Comparison of ENCODE assay signal across 1 cellular context in the genomic region with DNA sequence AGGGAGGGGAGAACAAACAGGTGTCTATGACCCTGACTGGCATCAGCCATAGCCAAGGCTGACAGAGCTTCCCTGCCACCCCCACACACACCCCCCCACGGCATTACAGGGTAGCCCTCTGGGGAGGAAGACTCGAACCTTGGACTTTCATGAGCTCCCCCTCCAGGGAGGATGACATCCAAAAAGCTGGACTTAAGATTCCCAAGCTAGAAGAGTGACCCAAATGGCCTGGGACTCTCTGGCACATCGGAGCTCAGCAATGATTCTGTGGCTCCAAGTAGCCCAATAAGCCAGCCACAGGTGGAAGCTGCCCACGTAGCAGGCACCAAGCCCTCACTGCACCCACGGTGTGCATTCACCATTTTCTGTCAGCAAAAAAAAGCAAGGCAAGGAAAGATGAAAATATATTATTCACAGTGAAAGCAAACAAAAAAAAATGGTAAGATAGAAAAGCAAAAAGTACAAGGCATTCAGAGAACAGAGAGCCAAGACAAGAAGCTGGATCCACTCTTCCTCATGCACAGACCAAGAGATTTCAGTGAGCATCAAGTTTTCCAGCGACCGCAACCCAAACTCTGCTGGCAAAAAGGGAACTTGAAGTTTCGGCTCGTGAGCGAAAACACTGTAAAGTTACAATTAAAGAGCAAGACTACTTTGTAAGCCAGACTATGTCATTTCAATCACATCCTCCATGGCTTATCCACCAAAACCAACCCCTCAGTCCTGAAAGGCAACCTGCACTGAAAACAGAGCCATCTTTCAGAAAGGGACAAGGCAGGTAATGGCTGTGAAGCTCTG.
TF ChIP-seq lines count a peak whose summit lies in the region.

No MANE protein-coding gene starts in this region.

TF ChIP-seq in GM23338, 12 proteins besides CTCF, POLR2A, EP300 and RAD21:
- no peak for TF ChIP-seq STAT1 (IDR thresholded peaks at IDR 0.05; ENCODE audit: unreplicated experiment)
- TF ChIP-seq, protein P1, sequence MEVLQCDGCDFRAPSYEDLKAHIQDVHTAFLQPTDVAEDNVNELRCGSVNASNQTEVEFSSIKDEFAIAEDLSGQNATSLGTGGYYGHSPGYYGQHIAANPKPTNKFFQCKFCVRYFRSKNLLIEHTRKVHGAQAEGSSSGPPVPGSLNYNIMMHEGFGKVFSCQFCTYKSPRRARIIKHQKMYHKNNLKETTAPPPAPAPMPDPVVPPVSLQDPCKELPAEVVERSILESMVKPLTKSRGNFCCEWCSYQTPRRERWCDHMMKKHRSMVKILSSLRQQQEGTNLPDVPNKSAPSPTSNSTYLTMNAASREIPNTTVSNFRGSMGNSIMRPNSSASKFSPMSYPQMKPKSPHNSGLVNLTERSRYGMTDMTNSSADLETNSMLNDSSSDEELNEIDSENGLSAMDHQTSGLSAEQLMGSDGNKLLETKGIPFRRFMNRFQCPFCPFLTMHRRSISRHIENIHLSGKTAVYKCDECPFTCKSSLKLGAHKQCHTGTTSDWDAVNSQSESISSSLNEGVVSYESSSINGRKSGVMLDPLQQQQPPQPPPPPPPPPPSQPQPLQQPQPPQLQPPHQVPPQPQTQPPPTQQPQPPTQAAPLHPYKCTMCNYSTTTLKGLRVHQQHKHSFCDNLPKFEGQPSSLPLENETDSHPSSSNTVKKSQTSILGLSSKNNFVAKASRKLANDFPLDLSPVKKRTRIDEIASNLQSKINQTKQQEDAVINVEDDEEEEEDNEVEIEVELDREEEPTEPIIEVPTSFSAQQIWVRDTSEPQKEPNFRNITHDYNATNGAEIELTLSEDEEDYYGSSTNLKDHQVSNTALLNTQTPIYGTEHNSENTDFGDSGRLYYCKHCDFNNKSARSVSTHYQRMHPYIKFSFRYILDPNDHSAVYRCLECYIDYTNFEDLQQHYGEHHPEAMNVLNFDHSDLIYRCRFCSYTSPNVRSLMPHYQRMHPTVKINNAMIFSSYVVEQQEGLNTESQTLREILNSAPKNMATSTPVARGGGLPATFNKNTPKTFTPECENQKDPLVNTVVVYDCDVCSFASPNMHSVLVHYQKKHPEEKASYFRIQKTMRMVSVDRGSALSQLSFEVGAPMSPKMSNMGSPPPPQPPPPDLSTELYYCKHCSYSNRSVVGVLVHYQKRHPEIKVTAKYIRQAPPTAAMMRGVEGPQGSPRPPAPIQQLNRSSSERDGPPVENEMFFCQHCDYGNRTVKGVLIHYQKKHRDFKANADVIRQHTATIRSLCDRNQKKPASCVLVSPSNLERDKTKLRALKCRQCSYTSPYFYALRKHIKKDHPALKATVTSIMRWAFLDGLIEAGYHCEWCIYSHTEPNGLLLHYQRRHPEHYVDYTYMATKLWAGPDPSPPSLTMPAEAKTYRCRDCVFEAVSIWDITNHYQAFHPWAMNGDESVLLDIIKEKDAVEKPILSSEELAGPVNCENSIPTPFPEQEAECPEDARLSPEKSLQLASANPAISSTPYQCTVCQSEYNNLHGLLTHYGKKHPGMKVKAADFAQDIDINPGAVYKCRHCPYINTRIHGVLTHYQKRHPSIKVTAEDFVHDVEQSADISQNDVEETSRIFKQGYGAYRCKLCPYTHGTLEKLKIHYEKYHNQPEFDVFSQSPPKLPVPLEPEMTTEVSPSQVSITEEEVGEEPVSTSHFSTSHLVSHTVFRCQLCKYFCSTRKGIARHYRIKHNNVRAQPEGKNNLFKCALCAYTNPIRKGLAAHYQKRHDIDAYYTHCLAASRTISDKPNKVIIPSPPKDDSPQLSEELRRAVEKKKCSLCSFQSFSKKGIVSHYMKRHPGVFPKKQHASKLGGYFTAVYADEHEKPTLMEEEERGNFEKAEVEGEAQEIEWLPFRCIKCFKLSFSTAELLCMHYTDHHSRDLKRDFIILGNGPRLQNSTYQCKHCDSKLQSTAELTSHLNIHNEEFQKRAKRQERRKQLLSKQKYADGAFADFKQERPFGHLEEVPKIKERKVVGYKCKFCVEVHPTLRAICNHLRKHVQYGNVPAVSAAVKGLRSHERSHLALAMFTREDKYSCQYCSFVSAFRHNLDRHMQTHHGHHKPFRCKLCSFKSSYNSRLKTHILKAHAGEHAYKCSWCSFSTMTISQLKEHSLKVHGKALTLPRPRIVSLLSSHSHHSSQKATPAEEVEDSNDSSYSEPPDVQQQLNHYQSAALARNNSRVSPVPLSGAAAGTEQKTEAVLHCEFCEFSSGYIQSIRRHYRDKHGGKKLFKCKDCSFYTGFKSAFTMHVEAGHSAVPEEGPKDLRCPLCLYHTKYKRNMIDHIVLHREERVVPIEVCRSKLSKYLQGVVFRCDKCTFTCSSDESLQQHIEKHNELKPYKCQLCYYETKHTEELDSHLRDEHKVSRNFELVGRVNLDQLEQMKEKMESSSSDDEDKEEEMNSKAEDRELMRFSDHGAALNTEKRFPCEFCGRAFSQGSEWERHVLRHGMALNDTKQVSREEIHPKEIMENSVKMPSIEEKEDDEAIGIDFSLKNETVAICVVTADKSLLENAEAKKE (CRISPR knock-in tag; IDR thresholded peaks at IDR 0.05): no peak
- no peak for TF ChIP-seq ZNF114 (CRISPR knock-in tag; IDR thresholded peaks at IDR 0.05)
- no peak for TF ChIP-seq POLR2AphosphoS5 (IDR thresholded peaks at IDR 0.05; ENCODE audit: low read depth)
- TF ChIP-seq, protein P2, sequence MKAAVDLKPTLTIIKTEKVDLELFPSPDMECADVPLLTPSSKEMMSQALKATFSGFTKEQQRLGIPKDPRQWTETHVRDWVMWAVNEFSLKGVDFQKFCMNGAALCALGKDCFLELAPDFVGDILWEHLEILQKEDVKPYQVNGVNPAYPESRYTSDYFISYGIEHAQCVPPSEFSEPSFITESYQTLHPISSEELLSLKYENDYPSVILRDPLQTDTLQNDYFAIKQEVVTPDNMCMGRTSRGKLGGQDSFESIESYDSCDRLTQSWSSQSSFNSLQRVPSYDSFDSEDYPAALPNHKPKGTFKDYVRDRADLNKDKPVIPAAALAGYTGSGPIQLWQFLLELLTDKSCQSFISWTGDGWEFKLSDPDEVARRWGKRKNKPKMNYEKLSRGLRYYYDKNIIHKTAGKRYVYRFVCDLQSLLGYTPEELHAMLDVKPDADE (IDR thresholded peaks at IDR 0.05): no peak
- TF ChIP-seq JUNB (IDR thresholded peaks at IDR 0.05; ENCODE audit: unreplicated experiment): no peak
- TF ChIP-seq EZH2 (IDR thresholded peaks at IDR 0.05; ENCODE audit: low read depth, unreplicated experiment): no peak
- TF ChIP-seq ZNF331 (CRISPR knock-in tag; IDR thresholded peaks at IDR 0.05; ENCODE audit: low read depth): no peak
- no peak for TF ChIP-seq EZH2phosphoT487 (IDR thresholded peaks at IDR 0.05; ENCODE audit: unreplicated experiment)
- no peak for TF ChIP-seq CREB1 (CRISPR knock-in tag; IDR thresholded peaks at IDR 0.05; ENCODE audit: low read depth)
- TF ChIP-seq NANOG (IDR thresholded peaks at IDR 0.05; ENCODE audit: borderline replicate concordance): no peak
- TF ChIP-seq, protein P3, sequence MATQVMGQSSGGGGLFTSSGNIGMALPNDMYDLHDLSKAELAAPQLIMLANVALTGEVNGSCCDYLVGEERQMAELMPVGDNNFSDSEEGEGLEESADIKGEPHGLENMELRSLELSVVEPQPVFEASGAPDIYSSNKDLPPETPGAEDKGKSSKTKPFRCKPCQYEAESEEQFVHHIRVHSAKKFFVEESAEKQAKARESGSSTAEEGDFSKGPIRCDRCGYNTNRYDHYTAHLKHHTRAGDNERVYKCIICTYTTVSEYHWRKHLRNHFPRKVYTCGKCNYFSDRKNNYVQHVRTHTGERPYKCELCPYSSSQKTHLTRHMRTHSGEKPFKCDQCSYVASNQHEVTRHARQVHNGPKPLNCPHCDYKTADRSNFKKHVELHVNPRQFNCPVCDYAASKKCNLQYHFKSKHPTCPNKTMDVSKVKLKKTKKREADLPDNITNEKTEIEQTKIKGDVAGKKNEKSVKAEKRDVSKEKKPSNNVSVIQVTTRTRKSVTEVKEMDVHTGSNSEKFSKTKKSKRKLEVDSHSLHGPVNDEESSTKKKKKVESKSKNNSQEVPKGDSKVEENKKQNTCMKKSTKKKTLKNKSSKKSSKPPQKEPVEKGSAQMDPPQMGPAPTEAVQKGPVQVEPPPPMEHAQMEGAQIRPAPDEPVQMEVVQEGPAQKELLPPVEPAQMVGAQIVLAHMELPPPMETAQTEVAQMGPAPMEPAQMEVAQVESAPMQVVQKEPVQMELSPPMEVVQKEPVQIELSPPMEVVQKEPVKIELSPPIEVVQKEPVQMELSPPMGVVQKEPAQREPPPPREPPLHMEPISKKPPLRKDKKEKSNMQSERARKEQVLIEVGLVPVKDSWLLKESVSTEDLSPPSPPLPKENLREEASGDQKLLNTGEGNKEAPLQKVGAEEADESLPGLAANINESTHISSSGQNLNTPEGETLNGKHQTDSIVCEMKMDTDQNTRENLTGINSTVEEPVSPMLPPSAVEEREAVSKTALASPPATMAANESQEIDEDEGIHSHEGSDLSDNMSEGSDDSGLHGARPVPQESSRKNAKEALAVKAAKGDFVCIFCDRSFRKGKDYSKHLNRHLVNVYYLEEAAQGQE (IDR thresholded peaks at IDR 0.05; ENCODE audit: unreplicated experiment): no peak
